Comparison of ENCODE assay signal across 10 cellular contexts in genomic region chr20:3923818-3924217, GRCh38. TPM values are rescaled to one million over a fixed set of nuclear protein-coding genes. Genes with fewer than 3 reads are reported as not detected.
DNase-seq lines count a peak whose midpoint lies in the region; ATAC-seq, FAIRE-seq and TF ChIP-seq lines count a peak whose summit lies in the region.
"Had no signal": no experiment of that assay in that cellular context is flagged by ENCODE, and none has a peak within 500 bp of the region (broad histone marks: within the 10 kb centered on the region; RNA-seq: fewer than 3 reads in every experiment).

No MANE protein-coding gene starts in this region.

- H3K4me3 Mint-ChIP-seq in activated T-helper 1 cell treated with anti-CD3 and anti-CD28 coated beads, Interleukin-12 subunit alpha, Interleukin-12 subunit beta, Interleukin-2, Interleukin-4 antibody, amounts not matched to agents 30 ng/mL and 10 ng/mL and 1 ng/mL, durations not matched to agents 14 hours and 24 hours and 36 hours: no peak overlapping the region
- no peak overlapping the region for H3K4me3 Mint-ChIP-seq in type B pancreatic cell

- H3K27ac ChIP-seq in HepG2 (ENCODE audit: extremely low read length, insufficient read depth, low read length) (no peak overlapping the region), right lobe of liver (no peak overlapping the region)

- H3K9me3 ChIP-seq in HepG2 (ENCODE audit: low read length) (no peaks in the 10 kb centered on the region), right lobe of liver (no peaks in the 10 kb centered on the region)
- H3K9me3 ChIP-seq: HAP-1 had no signal

- DNase-seq in HepG2 (ENCODE audit: low spot score) (no peak), right lobe of liver (no peak), fibroblast of villous mesenchyme (ENCODE audit: low read depth) (peak; percentile 36), type B pancreatic cell (ENCODE audit: extremely low spot score, unreplicated experiment) (no peak), C1 segment of cervical spinal cord (lab: John Stamatoyannopoulos, UW) (no peak)
- no peak for DNase-seq in activated T-helper 1 cell treated with anti-CD3 and anti-CD28 coated beads, Interleukin-12 subunit alpha, Interleukin-12 subunit beta, Interleukin-2, Interleukin-4 antibody, amounts not matched to agents 30 ng/mL and 10 ng/mL and 1 ng/mL, durations not matched to agents 14 hours and 24 hours and 36 hours (ENCODE audit: low spot score)
- DNase-seq: NCI-H2081 had no signal

- H2AFZ ChIP-seq in HepG2 (ENCODE audit: low read length): no peak overlapping the region

- H3K4me2 ChIP-seq in HepG2 (ENCODE audit: low read depth, low read length): no peak overlapping the region

- peaks cover 26% of the 10 kb centered on the region for H3K4me1 ChIP-seq in HepG2 (ENCODE audit: insufficient read depth, low read length)
- H3K4me1 ChIP-seq in right lobe of liver: no peaks in the 10 kb centered on the region
- H3K4me1 ChIP-seq: HAP-1 had no signal

- no peak for FAIRE-seq in HepG2 (lab: Jason Lieb, UNC)

- peak overlapping the region; percentile 69 for H3K27ac Mint-ChIP-seq in activated T-helper 1 cell treated with anti-CD3 and anti-CD28 coated beads, Interleukin-12 subunit alpha, Interleukin-12 subunit beta, Interleukin-2, Interleukin-4 antibody, amounts not matched to agents 30 ng/mL and 10 ng/mL and 1 ng/mL, durations not matched to agents 14 hours and 24 hours and 36 hours
- peak overlapping the region; percentile 84 for H3K27ac Mint-ChIP-seq in type B pancreatic cell

- 98% methylated on average over 2 of the region's 2 CpGs for WGBS in HepG2 (ENCODE audit: low lambda C conversion rate)
- 80% methylated on average over 1 of the region's 2 CpGs for WGBS in right lobe of liver (ENCODE audit: insufficient coverage, low coverage, low lambda C conversion rate, missing lambda C conversion rate)

- no peaks in the 10 kb centered on the region for H3K9me3 Mint-ChIP-seq in activated T-helper 1 cell treated with anti-CD3 and anti-CD28 coated beads, Interleukin-12 subunit alpha, Interleukin-12 subunit beta, Interleukin-2, Interleukin-4 antibody, amounts not matched to agents 30 ng/mL and 10 ng/mL and 1 ng/mL, durations not matched to agents 14 hours and 24 hours and 36 hours
- H3K9me3 Mint-ChIP-seq in type B pancreatic cell: no peaks in the 10 kb centered on the region

- H3K27me3 ChIP-seq in HepG2 (ENCODE audit: control insufficient read depth in 1 of 2, insufficient read depth in 2 of 2, low read length in 2 of 2) (no peaks in the 10 kb centered on the region), right lobe of liver (no peaks in the 10 kb centered on the region)

- in situ Hi-C loops in HepG2 (cut with HindIII; ENCODE audit: extremely low pct_ligation_motif_present, low pct_unique_long_range_greater_than_20kb): no loop called here

- TF ChIP-seq POLR2A in HepG2 (IDR thresholded peaks at IDR 0.05; ENCODE audit: insufficient read depth in 1 of 2, low read depth in 2 of 2, low read length in 2 of 2) (no peak), right lobe of liver (IDR thresholded peaks at IDR 0.05) (no peak)

- H3K4me1 Mint-ChIP-seq in activated T-helper 1 cell treated with anti-CD3 and anti-CD28 coated beads, Interleukin-12 subunit alpha, Interleukin-12 subunit beta, Interleukin-2, Interleukin-4 antibody, amounts not matched to agents 30 ng/mL and 10 ng/mL and 1 ng/mL, durations not matched to agents 14 hours and 24 hours and 36 hours (ENCODE audit: low read depth): peaks cover 55% of the 10 kb centered on the region
- H3K4me1 Mint-ChIP-seq in type B pancreatic cell (ENCODE audit: unreplicated experiment): peaks cover 17% of the 10 kb centered on the region

- intact Hi-C loops in HepG2 (cut with micrococcal nuclease; ENCODE audit: unreplicated experiment): no loop called here
- intact Hi-C loops in right lobe of liver (cut with DNase I): loop anchor here in 1 of 2 donors (10.0 kb wide), 1 partner anchor 51 kb away; no protein-coding TSS in a partner anchor
- intact Hi-C loops in activated T-helper 1 cell treated with anti-CD3 and anti-CD28 coated beads, Interleukin-12 subunit alpha, Interleukin-12 subunit beta, Interleukin-2, Interleukin-4 antibody, amounts not matched to agents 30 ng/mL and 10 ng/mL and 1 ng/mL, durations not matched to agents 14 hours and 24 hours and 36 hours (cut with micrococcal nuclease): no loop called here

- TF ChIP-seq RAD21 in HepG2 (CRISPR knock-in tag; IDR thresholded peaks at IDR 0.05): no peak

- BruUV-seq in HepG2 (replicated peaks; lab: Mats Ljungman, UMichigan): no TSS peak

- CTCF ChIA-PET in HepG2 (lab: Yijun Ruan, JAX; ENCODE audit: low intra/inter-chr PET ratio, low total read pairs): no interaction called here

- TF ChIP-seq CTCF in HepG2 (CRISPR knock-in tag; IDR thresholded peaks at IDR 0.05): no peak
- no peak for TF ChIP-seq CTCF in right lobe of liver (IDR thresholded peaks at IDR 0.05)
- no peak for TF ChIP-seq CTCF in fibroblast of villous mesenchyme (IDR thresholded peaks at IDR 0.05; ENCODE audit: insufficient read depth, low read depth, low read length)
- TF ChIP-seq CTCF in type B pancreatic cell (conservative IDR thresholded peaks at IDR 0.05): no peak

- peaks cover 38% of the 10 kb centered on the region for H3K36me3 Mint-ChIP-seq in activated T-helper 1 cell treated with anti-CD3 and anti-CD28 coated beads, Interleukin-12 subunit alpha, Interleukin-12 subunit beta, Interleukin-2, Interleukin-4 antibody, amounts not matched to agents 30 ng/mL and 10 ng/mL and 1 ng/mL, durations not matched to agents 14 hours and 24 hours and 36 hours (ENCODE audit: low read depth)
- H3K36me3 Mint-ChIP-seq in type B pancreatic cell: peaks cover 16% of the 10 kb centered on the region

- H3K9ac ChIP-seq in HepG2 (ENCODE audit: insufficient read depth, low read depth, low read length): no peak overlapping the region

- H3K4me3 ChIP-seq in HepG2 (replicated peaks in 1 of 3; ENCODE audit: insufficient read depth in 1 of 3, low read depth in 2 of 3, low read length in 3 of 3) (no peak overlapping the region), right lobe of liver (no peak overlapping the region), fibroblast of villous mesenchyme (ENCODE audit: low read depth, low read length) (no peak overlapping the region)
- H3K4me3 ChIP-seq: HAP-1 had no signal

- peaks cover 15% of the 10 kb centered on the region; the same call in 1 of the 2 replicates for H4K20me1 ChIP-seq in HepG2 (ENCODE audit: insufficient read depth, low read length)

- H3K27me3 Mint-ChIP-seq in activated T-helper 1 cell treated with anti-CD3 and anti-CD28 coated beads, Interleukin-12 subunit alpha, Interleukin-12 subunit beta, Interleukin-2, Interleukin-4 antibody, amounts not matched to agents 30 ng/mL and 10 ng/mL and 1 ng/mL, durations not matched to agents 14 hours and 24 hours and 36 hours (ENCODE audit: insufficient read depth): no peaks in the 10 kb centered on the region
- no peaks in the 10 kb centered on the region for H3K27me3 Mint-ChIP-seq in type B pancreatic cell

- H3K79me2 ChIP-seq in HepG2 (ENCODE audit: insufficient read depth, low read length): no peaks in the 10 kb centered on the region

- ATAC-seq in HepG2: no peak
- ATAC-seq in right lobe of liver: no peak
- ATAC-seq in GM19351 (IDR thresholded peaks at IDR 0.05; ENCODE audit: unreplicated experiment): no peak
- no peak for ATAC-seq in HG03280 (IDR thresholded peaks at IDR 0.05; ENCODE audit: unreplicated experiment)

- POLR2A ChIA-PET in HepG2 (lab: Yijun Ruan, JAX): no interaction called here

- H3K36me3 ChIP-seq in HepG2 (replicated peaks in 1 of 2; ENCODE audit: control insufficient read depth in 1 of 2, insufficient read depth in 2 of 2, low read length in 2 of 2): peaks cover 33 to 52% of the 10 kb centered on the region in 2 experiments
- H3K36me3 ChIP-seq in right lobe of liver: peaks cover 0 to 30% (median 9%) of the 10 kb centered on the region in 4 donors

- TF ChIP-seq EP300 in HepG2 (IDR thresholded peaks at IDR 0.05; ENCODE audit: low read depth in 2 of 2, low read length in 2 of 2): no peak
- TF ChIP-seq EP300 in HepG2 (CRISPR knock-in tag; IDR thresholded peaks at IDR 0.05; ENCODE audit: borderline replicate concordance): no peak

RNA-seq across cellular contexts. Expression of gene PANK2, which starts 34.6 kb away (rescaled TPM):
- total RNA-seq in HepG2 (2016; rRNA removed; fragmentation: Illumina TruSeq; extraction: Trizol): 123 and 127 TPM in 2 replicates
- total RNA-seq in HepG2 (2016; cell fraction: cytosol; rRNA removed; fragmentation: Illumina TruSeq; extraction: Trizol; ENCODE audit: low read depth): 91.5 and 107 TPM in 2 replicates
- 126 TPM in 2 replicates for total RNA-seq in HepG2 (2016; cell fraction: insoluble cytoplasmic fraction; rRNA removed; fragmentation: Illumina TruSeq; extraction: Trizol)
- 107 and 121 TPM in 2 replicates for total RNA-seq in HepG2 (2016; cell fraction: membrane; rRNA removed; fragmentation: Illumina TruSeq; extraction: Trizol)
- 89.8 and 90.2 TPM in 2 replicates for total RNA-seq in HepG2 (2016; cell fraction: nucleus; rRNA removed; fragmentation: Illumina TruSeq; extraction: Trizol)
- polyA plus RNA-seq in HepG2 (2011; rRNA removed): 31.2 and 39.2 TPM in 2 replicates
- 23.0 and 31.7 TPM in 2 replicates for polyA plus RNA-seq in HepG2 (2011; cell fraction: cytosol; rRNA removed)
- 41.6 and 42.6 TPM in 2 replicates for polyA plus RNA-seq in HepG2 (2011; cell fraction: nucleus; rRNA removed)
- polyA plus RNA-seq in HepG2 (2012): 57.3 and 61.8 TPM in 2 replicates
- polyA plus RNA-seq in HepG2 (2016; cell fraction: cytosol; fragmentation: Illumina TruSeq; extraction: Trizol; ENCODE audit: low read depth): 37.8 and 43.1 TPM in 2 replicates
- polyA plus RNA-seq in HepG2 (2016; cell fraction: insoluble cytoplasmic fraction; fragmentation: Illumina TruSeq; extraction: Trizol; ENCODE audit: low read depth): 105 and 120 TPM in 2 replicates
- 70.7 and 71.1 TPM in 2 replicates for polyA plus RNA-seq in HepG2 (2016; cell fraction: membrane; fragmentation: Illumina TruSeq; extraction: Trizol; ENCODE audit: low read depth)
- polyA plus RNA-seq in HepG2 (2016; cell fraction: nucleus; fragmentation: Illumina TruSeq; extraction: Trizol; ENCODE audit: insufficient read depth, low read depth): 77.9 and 84.3 TPM in 2 replicates
- 24.2 and 40.6 TPM in 2 replicates for polyA minus RNA-seq in HepG2 (2011; rRNA and poly(A)+ RNA removed; ENCODE audit: low replicate concordance)
- 23.3 and 28.9 TPM in 2 replicates for polyA minus RNA-seq in HepG2 (2011; cell fraction: cytosol; rRNA and poly(A)+ RNA removed)
- 83.4 and 101 TPM in 2 replicates for polyA minus RNA-seq in HepG2 (2011; cell fraction: nucleus; rRNA and poly(A)+ RNA removed)
- 10 to 100 TPM; 13.0 to 17.8 (median 13.8) TPM for total RNA-seq in right lobe of liver
- 51.4 and 54.6 TPM in 2 replicates for total RNA-seq in activated T-helper 1 cell treated with anti-CD3 and anti-CD28 coated beads, Interleukin-12 subunit alpha, Interleukin-12 subunit beta, Interleukin-2, Interleukin-4 antibody, amounts not matched to agents 30 ng/mL and 10 ng/mL and 1 ng/mL, durations not matched to agents 14 hours and 24 hours and 36 hours
- 53.5 and 64.8 TPM in 2 replicates for total RNA-seq in fibroblast of villous mesenchyme
- 38.9 and 55.3 TPM in 2 replicates for total RNA-seq in type B pancreatic cell (ENCODE audit: low replicate concordance)
